17 cellular contexts compared by ENCODE assay signal in the genomic region with DNA sequence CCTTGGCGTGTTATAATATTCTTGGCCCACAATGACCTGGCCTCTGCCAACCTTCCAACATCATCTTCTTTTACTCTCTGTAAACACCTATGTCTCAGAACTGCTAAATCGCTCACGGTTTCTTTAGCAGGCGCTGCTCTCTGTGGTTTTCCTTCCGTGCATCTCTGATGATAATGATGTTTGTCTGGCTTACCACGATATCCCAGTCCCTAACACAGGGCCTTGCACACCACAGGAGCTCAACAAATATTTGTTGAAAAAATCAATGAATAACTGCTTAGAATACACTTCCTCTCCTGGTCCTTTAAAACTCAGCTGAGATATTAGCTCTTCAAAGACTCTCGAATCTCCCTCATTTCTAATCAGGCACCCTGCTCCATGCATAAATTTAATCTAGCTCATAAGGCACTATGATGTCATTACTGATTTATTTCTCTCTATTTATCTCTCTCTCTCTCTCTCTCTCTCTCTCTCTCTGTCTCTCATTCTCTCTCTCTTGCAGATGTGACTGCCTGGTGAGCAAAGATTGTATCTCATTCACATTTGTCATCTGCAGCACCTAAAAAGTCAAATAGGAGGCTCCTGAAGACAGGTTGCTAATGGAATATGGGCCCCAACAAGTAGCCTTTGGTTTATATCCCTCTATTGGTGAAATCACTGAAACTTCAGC.
DNase-seq lines count a peak whose midpoint lies in the region; ATAC-seq and TF ChIP-seq lines count a peak whose summit lies in the region.
"Had no signal": no experiment of that assay in that cellular context is flagged by ENCODE, and none has a peak within 500 bp of the region (broad histone marks: within the 10 kb centered on the region; RNA-seq: fewer than 3 reads in every experiment).

No MANE protein-coding gene starts in this region.

- no peak overlapping the region for H3K27ac ChIP-seq in foreskin keratinocyte
- H3K27ac ChIP-seq: BLaER1, KMS-11 had no signal

- peaks cover 28% of the 10 kb centered on the region for H3K27me3 ChIP-seq in foreskin keratinocyte
- H3K27me3 ChIP-seq: BLaER1 had no signal

- DNase-seq in NCI-H1092 treated with DMSO at 0.1 percent for 48 hours (lab: John Stamatoyannopoulos, UW) (peak; percentile 4), NCI-H1092 (lab: John Stamatoyannopoulos, UW) (no peak), DMS153 treated with DMSO at 0.1 percent for 48 hours (lab: John Stamatoyannopoulos, UW; ENCODE audit: unreplicated experiment) (peak; percentile 28), NCI-H1930 (lab: John Stamatoyannopoulos, UW) (peak; percentile 33 to 75), left lobe of liver (ENCODE audit: low spot score) (no peak), NCI-H1694 (lab: John Stamatoyannopoulos, UW) (no peak), foreskin keratinocyte (no peak)
- DNase-seq: 8988T; CD8-positive, alpha-beta memory T cell; DMS79 treated with DMSO at 0.1 percent for 48 hours; MG63; NCI-H82; SIG-M5; T-helper 17 cell had no signal

- TF ChIP-seq CTCF in foreskin keratinocyte (conservative IDR thresholded peaks at IDR 0.05) = no peak

- H3K4me1 ChIP-seq in foreskin keratinocyte = peaks cover 5% of the 10 kb centered on the region
- H3K4me1 ChIP-seq: BLaER1 had no signal

- peak; percentile 40 for ATAC-seq in left lobe of liver
- no peak for ATAC-seq in foreskin keratinocyte
- ATAC-seq in GM21381 (IDR thresholded peaks at IDR 0.05; ENCODE audit: unreplicated experiment) = no peak
- ATAC-seq: T-helper 17 cell had no signal

Comparison
In these comparisons a context has a peak if more than half of its experiments do, and no peak if none do; other contexts are left out.
1. DNase-seq: peak in NCI-H1092 treated with DMSO at 0.1 percent for 48 hours (single experiment), DMS153 treated with DMSO at 0.1 percent for 48 hours (single experiment) and NCI-H1930 (2 of 2); none in NCI-H1092 (single experiment), left lobe of liver (single experiment), NCI-H1694 (single experiment) and foreskin keratinocyte (0 of 2).